In genomic region chr5:38816083-38817030, GRCh38 we compare ENCODE assay signal across 21 cellular contexts. TPM values are rescaled to one million over a fixed set of nuclear protein-coding genes. Genes with fewer than 3 reads are reported as not detected.
DNase-seq lines count a peak whose midpoint lies in the region; ATAC-seq and TF ChIP-seq lines count a peak whose summit lies in the region.
"Had no signal": no experiment of that assay in that cellular context is flagged by ENCODE, and none has a peak within 500 bp of the region (broad histone marks: within the 10 kb centered on the region; RNA-seq: fewer than 3 reads in every experiment).

No MANE protein-coding gene starts in this region.

- peak overlapping the region; percentile 15 for H2AFZ ChIP-seq in neural progenitor cell (replicated peaks)

- H3K4me3 ChIP-seq in H7 (ENCODE audit: insufficient read depth, low read depth, low read length) (no peak overlapping the region), SK-N-MC (no peak overlapping the region), neural progenitor cell (no peak overlapping the region), left lung (no peak overlapping the region), upper lobe of left lung (no peak overlapping the region)
- H3K4me3 ChIP-seq: lower lobe of right lung had no signal

- DNase-seq in H7: peak; percentile 29
- no peak for DNase-seq in SK-N-MC (ENCODE audit: low read depth, low spot score)
- DNase-seq in neural progenitor cell (ENCODE audit: low spot score): no peak
- no peak for DNase-seq in left lung
- DNase-seq in upper lobe of left lung: no peak
- no peak for DNase-seq in GOT3 (lab: John Stamatoyannopoulos, UW)
- no peak for DNase-seq in stimulated activated CD4-positive, alpha-beta T cell treated with anti-CD3 and anti-CD28 coated beads, Interleukin-12 subunit alpha, Interleukin-12 subunit beta, amount 100 ng/mL, for 4 hours
- DNase-seq: ACHN; activated CD4-positive, CD25-positive, alpha-beta regulatory T cell treated with anti-CD3 and anti-CD28 coated beads, Interleukin-2, amount 50 U/mL, for 72 hours; C1 segment of cervical spinal cord; effector CD4-positive, alpha-beta T cell; head of caudate nucleus; Kasumi-1; lower lobe of right lung; NCI-H1092; NCI-H2029; right cardiac atrium; T1000 had no signal

- ATAC-seq in esophagus mucosa: peak; percentile 83
- ATAC-seq in left lung: no peak
- ATAC-seq in upper lobe of left lung (ENCODE audit: low FRiP score in 2 of 2): no peak
- ATAC-seq: activated naive CD4-positive, alpha-beta T cell treated with anti-CD3 and anti-CD28 coated beads, Interleukin-2, amount 50 U/mL, for 72 hours; lower lobe of right lung; right cardiac atrium had no signal

- 73 to 75% methylated on average over 2 of the region's 2 CpGs for WGBS in upper lobe of left lung, 2 donors

- no peak for TF ChIP-seq POLR2A in upper lobe of left lung (IDR thresholded peaks at IDR 0.05)

- H3K9me3 ChIP-seq in SK-N-MC (ENCODE audit: low read depth, low read length): peaks cover 3% of the 10 kb centered on the region; the same call in 1 of the 2 replicates
- no peaks in the 10 kb centered on the region for H3K9me3 ChIP-seq in neural progenitor cell (ENCODE audit: low read depth)
- H3K9me3 ChIP-seq in left lung: no peaks in the 10 kb centered on the region
- H3K9me3 ChIP-seq in upper lobe of left lung: no peaks in the 10 kb centered on the region
- H3K9me3 ChIP-seq: lower lobe of right lung had no signal

- TF ChIP-seq EP300 in upper lobe of left lung (IDR thresholded peaks at IDR 0.05): no peak

- H3K27me3 Mint-ChIP-seq in neural progenitor cell (ENCODE audit: insufficient read depth, low read depth): no peaks in the 10 kb centered on the region

- H3K27ac Mint-ChIP-seq in neural progenitor cell: no peak overlapping the region
- H3K27ac Mint-ChIP-seq: activated naive CD4-positive, alpha-beta T cell treated with anti-CD3 and anti-CD28 coated beads, Interleukin-2, amount 50 U/mL, for 72 hours had no signal

- H3K36me3 ChIP-seq in H7 (replicated peaks; ENCODE audit: control insufficient read depth, insufficient read depth, low read length) (no peaks in the 10 kb centered on the region; the same call in 1 of the 2 replicates), SK-N-MC (ENCODE audit: insufficient read depth, low read length) (no peaks in the 10 kb centered on the region; the same call in 1 of the 2 replicates), neural progenitor cell (no peaks in the 10 kb centered on the region), left lung (no peaks in the 10 kb centered on the region), upper lobe of left lung (peaks cover 0 to under 1% (median 0%) of the 10 kb centered on the region in 4 donors)
- H3K36me3 ChIP-seq: lower lobe of right lung had no signal

- H3K4me3 Mint-ChIP-seq in neural progenitor cell: no peak overlapping the region

- intact Hi-C loops in left lung (cut with DNase I): no loop called here

- H3K9me3 Mint-ChIP-seq in neural progenitor cell: no peaks in the 10 kb centered on the region

- no peaks in the 10 kb centered on the region for H3K79me2 ChIP-seq in neural progenitor cell (ENCODE audit: low read depth)

- H3K36me3 Mint-ChIP-seq in neural progenitor cell: no peaks in the 10 kb centered on the region
- H3K36me3 Mint-ChIP-seq: activated naive CD4-positive, alpha-beta T cell treated with anti-CD3 and anti-CD28 coated beads, Interleukin-2, amount 50 U/mL, for 72 hours had no signal

- H3K27ac ChIP-seq in SK-N-MC (peak overlapping the region; percentile 16; the same call in 1 of the 2 replicates), neural progenitor cell (no peak overlapping the region), left lung (no peak overlapping the region), upper lobe of left lung (no peak overlapping the region)
- H3K27ac ChIP-seq: lower lobe of right lung had no signal

- H3K4me1 ChIP-seq in neural progenitor cell (no peaks in the 10 kb centered on the region), left lung (no peaks in the 10 kb centered on the region), upper lobe of left lung (no peaks in the 10 kb centered on the region)
- H3K4me1 ChIP-seq: lower lobe of right lung had no signal

- TF ChIP-seq CTCF in neural progenitor cell (IDR thresholded peaks at IDR 0.05): no peak
- TF ChIP-seq CTCF in left lung (IDR thresholded peaks at IDR 0.05): no peak
- no peak for TF ChIP-seq CTCF in upper lobe of left lung (IDR thresholded peaks at IDR 0.05)

- H3F3A ChIP-seq in neural progenitor cell (ENCODE audit: low read depth): peaks cover 4% of the 10 kb centered on the region

- no peak overlapping the region for H3K9ac ChIP-seq in SK-N-MC (ENCODE audit: insufficient read length)
- H3K9ac ChIP-seq in neural progenitor cell: no peak overlapping the region

- peaks cover 5% of the 10 kb centered on the region for H3K4me1 Mint-ChIP-seq in neural progenitor cell

- H3K27me3 ChIP-seq in H7 (ENCODE audit: control insufficient read depth, insufficient read depth, low read length) (no peaks in the 10 kb centered on the region), neural progenitor cell (no peaks in the 10 kb centered on the region), left lung (no peaks in the 10 kb centered on the region), upper lobe of left lung (no peaks in the 10 kb centered on the region)

- no peaks in the 10 kb centered on the region for H4K20me1 ChIP-seq in neural progenitor cell (ENCODE audit: low read depth)

- no peak overlapping the region for H3K4me2 ChIP-seq in neural progenitor cell

RNA-seq across cellular contexts. Expression of gene OSMR, which starts 29.5 kb away (rescaled TPM):
- 0.26 and 0.38 TPM in 2 replicates for total RNA-seq in H7 (2014; rRNA removed; shearing (Covaris generic))
- total RNA-seq in esophagus mucosa (23.1 TPM), neural progenitor cell (ENCODE audit: low replicate concordance) (0.22 and 0.58 TPM in 2 replicates), left lung (100 to 1,000 TPM in 1 of 2 donors, 10 to 100 TPM in 1; 87.8 to 103 TPM), upper lobe of left lung (100 to 1,000 TPM in 2 of 6 donors, 10 to 100 TPM in 4; 52.9 to 123 (median 72.2) TPM)
- total RNA-seq: G401 had no signal

Comparison
In these comparisons a context has a peak if more than half of its experiments do, and no peak if none do; other contexts are left out.
1. RNA of gene OSMR, which starts 29.5 kb away (total RNA-seq): 87.8 to 103 TPM in left lung, 52.9 to 123 TPM in upper lobe of left lung and 23.1 TPM in esophagus mucosa (single experiment); 0.22 to 0.58 TPM in neural progenitor cell and 0.26 to 0.38 TPM in H7; every median in the first group is over 10 times any median in the second.